ENCODE assay signal across 8 cellular contexts in genomic region chr3:11651900-11652299, GRCh38. TPM values are rescaled to one million over a fixed set of nuclear protein-coding genes. Genes with fewer than 3 reads are reported as not detected.
DNase-seq lines count a peak whose midpoint lies in the region; ATAC-seq and FAIRE-seq lines count a peak whose summit lies in the region.

No MANE protein-coding gene starts in this region.

- peak; percentile 25 for DNase-seq in AG08396 (ENCODE audit: low spot score)
- DNase-seq in HTR-8/SVneo (ENCODE audit: insufficient read length, low spot score) = peak; percentile 28
- DNase-seq in adipocyte (ENCODE audit: low read depth) = peak; percentile 80
- DNase-seq in left lobe of liver (ENCODE audit: low spot score) = no peak
- no peak for DNase-seq in NCI-H774 (lab: John Stamatoyannopoulos, UW)
- DNase-seq in C1 segment of cervical spinal cord (lab: John Stamatoyannopoulos, UW) = no peak

- no peak overlapping the region for H3K9ac ChIP-seq in adipocyte (ENCODE audit: low read length)

- ATAC-seq in left lobe of liver = peak; percentile 52
- no peak for ATAC-seq in HG02571 (IDR thresholded peaks at IDR 0.05; ENCODE audit: unreplicated experiment)
- ATAC-seq in GM19035 (IDR thresholded peaks at IDR 0.05; ENCODE audit: unreplicated experiment) = no peak

- H3K4me1 ChIP-seq in adipocyte (ENCODE audit: control insufficient read depth, insufficient read depth, low read length) = no peaks in the 10 kb centered on the region

- no peaks in the 10 kb centered on the region for H3K27me3 ChIP-seq in adipocyte (replicated peaks; ENCODE audit: control insufficient read depth, insufficient read depth, low read length)

- no peaks in the 10 kb centered on the region for H3K36me3 ChIP-seq in adipocyte (ENCODE audit: control insufficient read depth, insufficient read depth, low read length, severe bottlenecking)

- H3K9me3 ChIP-seq in adipocyte (ENCODE audit: control insufficient read depth, low read length) = no peaks in the 10 kb centered on the region

- FAIRE-seq in HTR-8/SVneo (lab: Jason Lieb, UNC) = no peak

- no peak overlapping the region for H3K4me3 ChIP-seq in adipocyte (ENCODE audit: low read length)

RNA-seq across cellular contexts. Expression of gene VGLL4, which starts 8.2 kb away (rescaled TPM):
- 13.8 TPM for total RNA-seq in left lobe of liver

Comparison
In these comparisons a context has a peak if more than half of its experiments do, and no peak if none do; other contexts are left out.
1. DNase-seq: peak in AG08396 (single experiment), HTR-8/SVneo (single experiment) and adipocyte (single experiment); none in left lobe of liver (single experiment), NCI-H774 (single experiment) and C1 segment of cervical spinal cord (0 of 14).